Comparison of ENCODE assay signal across 8 cellular contexts in genomic region chr2:69012310-69013122, GRCh38. TPM values are rescaled to one million over a fixed set of nuclear protein-coding genes. Genes with fewer than 3 reads are reported as not detected.
DNase-seq lines count a peak whose midpoint lies in the region; ATAC-seq, FAIRE-seq and TF ChIP-seq lines count a peak whose summit lies in the region.

No MANE protein-coding gene starts in this region.

- peak; percentile 83 for TF ChIP-seq CTCF in CD14-positive monocyte (IDR thresholded peaks at IDR 0.05)
- TF ChIP-seq CTCF in fibroblast of mammary gland (conservative IDR thresholded peaks at IDR 0.05; ENCODE audit: control insufficient read depth, insufficient read depth, low read depth, low read length): peak; percentile 70
- TF ChIP-seq CTCF in testis (IDR thresholded peaks at IDR 0.05): peak; percentile 69 to 82 (median 78)

- no peak for FAIRE-seq in H54 (lab: Jason Lieb, UNC)

- 7 to 10% methylated on average over 27 of the region's 27 CpGs for whole genome bisulfite sequencing in testis, 2 donors

- H3K4me1 Mint-ChIP-seq in CD14-positive monocyte (peaks cover 23% of the 10 kb centered on the region), naive B cell (peaks cover 9 to 18% (median 16%) of the 10 kb centered on the region in 3 donors)

- TF ChIP-seq POLR2A in H54 (IDR thresholded peaks at IDR 0.05; ENCODE audit: low read depth, low read length) (no peak), testis (IDR thresholded peaks at IDR 0.05) (no peak), GM18505 (IDR thresholded peaks at IDR 0.05; ENCODE audit: borderline replicate concordance, extremely low read depth, insufficient read depth, insufficient read length) (no peak)

- ATAC-seq in naive B cell (ENCODE audit: low read depth in 2 of 2): peak; percentile 50 to 72
- no peak for ATAC-seq in GM18505 (IDR thresholded peaks at IDR 0.05; ENCODE audit: unreplicated experiment)

- peak overlapping the region in 1 of 7 donors; percentile 72 for H3K27ac Mint-ChIP-seq in CD14-positive monocyte
- peak overlapping the region in 1 of 6 donors; percentile 21 for H3K27ac Mint-ChIP-seq in naive B cell

- H3K9me3 ChIP-seq in testis: no peaks in the 10 kb centered on the region

- H3K27me3 ChIP-seq in testis: no peaks in the 10 kb centered on the region

- peaks cover 11% of the 10 kb centered on the region for H3K4me1 ChIP-seq in testis

- peak overlapping the region; percentile 93 for H3K4me3 ChIP-seq in fibroblast of mammary gland (ENCODE audit: control insufficient read depth, low read depth, low read length)
- H3K4me3 ChIP-seq in testis: peak overlapping the region; percentile 66 to 84

- H3K27me3 Mint-ChIP-seq in CD14-positive monocyte (ENCODE audit: low read depth in 3 of 3) (peaks cover 57 to 62% (median 58%) of the 10 kb centered on the region in 3 donors), naive B cell (peaks cover 50 to 71% (median 57%) of the 10 kb centered on the region in 3 donors)

- DNase-seq in CD14-positive monocyte (ENCODE audit: low spot score) (no peak), H54 (ENCODE audit: insufficient read length, low spot score) (peak; percentile 37), NCI-H748 (lab: John Stamatoyannopoulos, UW; ENCODE audit: unreplicated experiment) (peak; percentile 70), activated T-cell treated with anti-CD3 and anti-CD28 coated beads for 48 hours (ENCODE audit: low read depth) (peak; percentile 9), fibroblast of mammary gland (ENCODE audit: low read depth) (peak; percentile 43), naive B cell (peak; percentile 18), testis (peak; percentile 74)

- H3K9me3 Mint-ChIP-seq in CD14-positive monocyte (peaks cover 0 to 11% (median 2%) of the 10 kb centered on the region in 7 donors), naive B cell (no peaks in the 10 kb centered on the region)

- peak overlapping the region; percentile 79 to 90 for H3K4me3 Mint-ChIP-seq in CD14-positive monocyte
- peak overlapping the region; percentile 74 to 93 (median 85) for H3K4me3 Mint-ChIP-seq in naive B cell

- intact Hi-C loops in CD14-positive monocyte (cut with micrococcal nuclease) (no loop called here), testis (cut with DNase I; ENCODE audit: low total_unique reads) (loop anchor here (2.0 kb wide), 1 partner anchor 294 kb away; no protein-coding TSS in a partner anchor)

- H3K36me3 ChIP-seq in testis (ENCODE audit: low read depth, missing control alignments): no peaks in the 10 kb centered on the region

- peak overlapping the region; percentile 63 to 80 for H3K27ac ChIP-seq in testis

- peaks cover 0 to 2% of the 10 kb centered on the region in 2 donors for H3K36me3 Mint-ChIP-seq in CD14-positive monocyte
- H3K36me3 Mint-ChIP-seq in naive B cell: peaks cover 4 to 9% of the 10 kb centered on the region in 2 donors

RNA-seq across cellular contexts. Expression of gene ANTXR1, which starts 0.5 kb away (rescaled TPM):
- polyA plus RNA-seq in CD14-positive monocyte: not detected
- not detected for polyA plus RNA-seq in naive B cell (ENCODE audit: low read depth in 6 of 6)
- total RNA-seq in testis: 10 to 100 TPM; 16.6 to 20.1 TPM
- polyA plus RNA-seq in testis (ENCODE audit: insufficient read depth, low read depth, low replicate concordance): 35.7 TPM

RNA-seq across cellular contexts. Expression of gene GKN1, which starts 38.1 kb away (rescaled TPM):
- polyA plus RNA-seq in CD14-positive monocyte (not detected), naive B cell (ENCODE audit: low read depth in 6 of 6) (not detected), testis (ENCODE audit: insufficient read depth, low read depth, low replicate concordance) (not detected)
- not detected for total RNA-seq in testis

RNA-seq across cellular contexts. Expression of gene GKN2, which starts 59.8 kb away (rescaled TPM):
- polyA plus RNA-seq in CD14-positive monocyte: not detected
- not detected for polyA plus RNA-seq in naive B cell (ENCODE audit: low read depth in 6 of 6)
- not detected for total RNA-seq in testis
- not detected for polyA plus RNA-seq in testis (ENCODE audit: insufficient read depth, low read depth, low replicate concordance)

Comparison
In these comparisons a context has a peak if more than half of its experiments do, and no peak if none do; other contexts are left out.
1. RNA of gene ANTXR1, which starts 0.5 kb away (polyA plus RNA-seq): 35.7 TPM in testis (single experiment); not detected in CD14-positive monocyte and not detected in naive B cell; every median in the first group is over 10 times any median in the second.
2. Peak in every context shown above with its lines, with median percentiles within 50 percentile points of each other: CTCF ChIP-seq.